12 cellular contexts compared by ENCODE assay signal in the genomic region with DNA sequence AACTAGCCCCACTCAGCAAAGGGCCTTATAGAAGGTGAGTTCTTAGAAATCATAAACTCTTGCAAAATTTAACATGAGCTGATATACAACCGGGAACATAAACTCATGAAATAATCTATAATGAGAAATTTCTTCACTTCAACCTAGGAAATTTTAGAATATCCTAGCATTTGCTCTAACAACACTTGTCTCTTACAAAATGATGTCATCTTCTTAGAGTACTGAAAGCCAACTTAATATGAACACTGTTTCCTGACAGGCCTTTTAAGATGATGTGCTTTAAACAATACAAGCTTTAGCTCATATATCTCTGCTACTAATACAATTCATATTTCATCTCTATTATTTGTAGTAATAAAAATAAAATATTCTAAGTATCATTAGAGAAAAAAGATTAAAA. TPM values are rescaled to one million over a fixed set of nuclear protein-coding genes. Genes with fewer than 3 reads are reported as not detected.
DNase-seq lines count a peak whose midpoint lies in the region; ATAC-seq, FAIRE-seq and TF ChIP-seq lines count a peak whose summit lies in the region.
"Had no signal": no experiment of that assay in that cellular context is flagged by ENCODE, and none has a peak within 500 bp of the region (broad histone marks: within the 10 kb centered on the region; RNA-seq: fewer than 3 reads in every experiment).

No MANE protein-coding gene starts in this region.

- peaks cover 15% of the 10 kb centered on the region for H3K4me1 Mint-ChIP-seq in activated CD8-positive, alpha-beta T cell treated with anti-CD3 and anti-CD28 coated beads, Interleukin-2, amount 10 ng/mL, durations not matched to agents 7 days and 5 days (ENCODE audit: low read depth)
- peaks cover 15% of the 10 kb centered on the region for H3K4me1 Mint-ChIP-seq in activated CD8-positive, alpha-beta T cell treated with anti-CD3 and anti-CD28 coated beads for 36 hours (ENCODE audit: low read depth)
- peaks cover 4 to 17% (median 13%) of the 10 kb centered on the region in 3 donors for H3K4me1 Mint-ChIP-seq in naive B cell

- H3K4me1 ChIP-seq in PC-9 (replicated peaks; ENCODE audit: insufficient read depth): 0 out of 2 replicates have a peak, but pooled peaks cover 5% of the 10 kb centered on the region

- H3K4me3 Mint-ChIP-seq in activated CD8-positive, alpha-beta T cell treated with anti-CD3 and anti-CD28 coated beads, Interleukin-2, amount 10 ng/mL, durations not matched to agents 7 days and 5 days: no peak overlapping the region
- H3K4me3 Mint-ChIP-seq in activated CD8-positive, alpha-beta T cell treated with anti-CD3 and anti-CD28 coated beads for 36 hours: no peak overlapping the region
- H3K4me3 Mint-ChIP-seq in naive B cell: peak overlapping the region in 4 of 8 donors; percentile 5 to 93 (median 92)

- ATAC-seq in activated CD8-positive, alpha-beta T cell treated with anti-CD3 and anti-CD28 coated beads, Interleukin-2, amount 10 ng/mL, durations not matched to agents 7 days and 5 days: no peak
- no peak for ATAC-seq in activated CD8-positive, alpha-beta T cell treated with anti-CD3 and anti-CD28 coated beads for 36 hours
- no peak for ATAC-seq in naive B cell (ENCODE audit: low read depth in 2 of 2)

- H3K27me3 ChIP-seq in PC-9 (ENCODE audit: insufficient read depth, low read depth): no peaks in the 10 kb centered on the region
- H3K27me3 ChIP-seq: esophagus squamous epithelium had no signal

- H3K27me3 Mint-ChIP-seq in activated CD8-positive, alpha-beta T cell treated with anti-CD3 and anti-CD28 coated beads, Interleukin-2, amount 10 ng/mL, durations not matched to agents 7 days and 5 days (ENCODE audit: low read depth): no peaks in the 10 kb centered on the region
- no peaks in the 10 kb centered on the region for H3K27me3 Mint-ChIP-seq in activated CD8-positive, alpha-beta T cell treated with anti-CD3 and anti-CD28 coated beads for 36 hours
- peaks cover 0 to 12% (median 11%) of the 10 kb centered on the region in 3 donors for H3K27me3 Mint-ChIP-seq in naive B cell

- TF ChIP-seq CTCF in activated CD8-positive, alpha-beta T cell treated with anti-CD3 and anti-CD28 coated beads for 36 hours (IDR thresholded peaks at IDR 0.05): no peak
- TF ChIP-seq CTCF in PC-9 (conservative IDR thresholded peaks at IDR 0.05): no peak

- H3K27ac ChIP-seq in caudate nucleus (ENCODE audit: low read depth, low read length) (peak overlapping the region; percentile 75), PC-9 (no peak overlapping the region)

- peak overlapping the region; percentile 33 for H3K27ac Mint-ChIP-seq in activated CD8-positive, alpha-beta T cell treated with anti-CD3 and anti-CD28 coated beads, Interleukin-2, amount 10 ng/mL, durations not matched to agents 7 days and 5 days
- no peak overlapping the region for H3K27ac Mint-ChIP-seq in activated CD8-positive, alpha-beta T cell treated with anti-CD3 and anti-CD28 coated beads for 36 hours
- peak overlapping the region; percentile 93 to 99 (median 96) for H3K27ac Mint-ChIP-seq in naive B cell

- no peaks in the 10 kb centered on the region for H3K9me3 ChIP-seq in PC-9 (ENCODE audit: insufficient read depth, low read depth)
- H3K9me3 ChIP-seq: esophagus squamous epithelium had no signal

- peaks cover 2% of the 10 kb centered on the region for H3K36me3 Mint-ChIP-seq in activated CD8-positive, alpha-beta T cell treated with anti-CD3 and anti-CD28 coated beads, Interleukin-2, amount 10 ng/mL, durations not matched to agents 7 days and 5 days (ENCODE audit: low read depth)
- H3K36me3 Mint-ChIP-seq in activated CD8-positive, alpha-beta T cell treated with anti-CD3 and anti-CD28 coated beads for 36 hours (ENCODE audit: low read depth): no peaks in the 10 kb centered on the region
- no peaks in the 10 kb centered on the region for H3K36me3 Mint-ChIP-seq in naive B cell

- H3K9me2 ChIP-seq in PC-9 (ENCODE audit: insufficient read depth): no peaks in the 10 kb centered on the region

- POLR2A ChIA-PET in activated CD8-positive, alpha-beta T cell treated with anti-CD3 and anti-CD28 coated beads, Interleukin-2, amount 10 ng/mL, durations not matched to agents 7 days and 5 days (lab: Charles Lee): no interaction called here
- POLR2A ChIA-PET in activated CD8-positive, alpha-beta T cell treated with anti-CD3 and anti-CD28 coated beads for 36 hours (lab: Charles Lee): no interaction called here
- POLR2A ChIA-PET in PC-9 (lab: Charles Lee; ENCODE audit: unreplicated experiment): no interaction called here

- FAIRE-seq in HTR-8/SVneo (lab: Jason Lieb, UNC): no peak
- FAIRE-seq: TTC549 had no signal

- H3K4me2 ChIP-seq in PC-9: no peak overlapping the region

- peaks cover 3% of the 10 kb centered on the region for H3K9me3 Mint-ChIP-seq in activated CD8-positive, alpha-beta T cell treated with anti-CD3 and anti-CD28 coated beads, Interleukin-2, amount 10 ng/mL, durations not matched to agents 7 days and 5 days (ENCODE audit: insufficient read depth)
- H3K9me3 Mint-ChIP-seq in activated CD8-positive, alpha-beta T cell treated with anti-CD3 and anti-CD28 coated beads for 36 hours: no peaks in the 10 kb centered on the region
- H3K9me3 Mint-ChIP-seq in naive B cell: peaks cover 0 to 10% (median 0%) of the 10 kb centered on the region in 7 donors

- no peak for DNase-seq in activated CD8-positive, alpha-beta T cell treated with anti-CD3 and anti-CD28 coated beads, Interleukin-2, amount 10 ng/mL, durations not matched to agents 7 days and 5 days
- DNase-seq in activated CD8-positive, alpha-beta T cell treated with anti-CD3 and anti-CD28 coated beads for 36 hours: no peak
- DNase-seq in caudate nucleus (lab: John Stamatoyannopoulos, UW) (no peak), naive B cell (no peak), superior temporal gyrus (ENCODE audit: extremely low spot score) (peak; percentile 51), HTR-8/SVneo (ENCODE audit: insufficient read length, low spot score) (no peak), PC-9 (no peak), AML-193 (lab: John Stamatoyannopoulos, UW) (no peak)
- DNase-seq: esophagus squamous epithelium, islet precursor cell, NCI-H2081 treated with DMSO at 0.1 percent for 48 hours had no signal

- H4K20me1 ChIP-seq in PC-9 (ENCODE audit: insufficient read depth): no peaks in the 10 kb centered on the region

- BruUV-seq in PC-9 (replicated peaks; lab: Mats Ljungman, UMichigan): no TSS peak

- H3F3A ChIP-seq in PC-9 (ENCODE audit: insufficient read depth, low read depth): no peaks in the 10 kb centered on the region

- intact Hi-C loops in activated CD8-positive, alpha-beta T cell treated with anti-CD3 and anti-CD28 coated beads for 36 hours (cut with micrococcal nuclease): no loop called here
- intact Hi-C loops in PC-9 (cut with micrococcal nuclease; ENCODE audit: unreplicated experiment): no loop called here

- CTCF ChIA-PET in activated CD8-positive, alpha-beta T cell treated with anti-CD3 and anti-CD28 coated beads, Interleukin-2, amount 10 ng/mL, durations not matched to agents 7 days and 5 days (lab: Charles Lee): no interaction called here
- CTCF ChIA-PET in activated CD8-positive, alpha-beta T cell treated with anti-CD3 and anti-CD28 coated beads for 36 hours (lab: Charles Lee): no interaction called here
- CTCF ChIA-PET in PC-9 (lab: Charles Lee): no interaction called here

- H3K4me3 ChIP-seq in PC-9: no peak overlapping the region

- H3K79me2 ChIP-seq in PC-9 (ENCODE audit: low read depth): no peaks in the 10 kb centered on the region

- H2AFZ ChIP-seq in PC-9: no peak overlapping the region

- no peaks in the 10 kb centered on the region for H3K36me3 ChIP-seq in PC-9 (ENCODE audit: low read depth)
- H3K36me3 ChIP-seq: esophagus squamous epithelium had no signal

RNA-seq across cellular contexts. Expression of a gene that starts 0.9 kb away (rescaled TPM):
- total RNA-seq in activated CD8-positive, alpha-beta T cell treated with anti-CD3 and anti-CD28 coated beads, Interleukin-2, amount 10 ng/mL, durations not matched to agents 7 days and 5 days: under 1 TPM in 1 of 2 experiments, not detected in 1; 0.78 TPM
- total RNA-seq in activated CD8-positive, alpha-beta T cell treated with anti-CD3 and anti-CD28 coated beads for 36 hours: not detected
- polyA plus RNA-seq in naive B cell (ENCODE audit: low read depth in 6 of 6): not detected
- not detected in 2 replicates for total RNA-seq in PC-9 (2021)

RNA-seq across cellular contexts. Expression of a gene that starts 1.1 kb away (rescaled TPM):
- under 1 TPM in 1 of 2 experiments, not detected in 1; 0.63 TPM for total RNA-seq in activated CD8-positive, alpha-beta T cell treated with anti-CD3 and anti-CD28 coated beads, Interleukin-2, amount 10 ng/mL, durations not matched to agents 7 days and 5 days
- total RNA-seq in activated CD8-positive, alpha-beta T cell treated with anti-CD3 and anti-CD28 coated beads for 36 hours: 1 to 10 TPM; 1.2 to 1.4 TPM
- 1 to 10 TPM; 1.4 to 9.3 (median 3.6) TPM for polyA plus RNA-seq in naive B cell (ENCODE audit: low read depth in 6 of 6)
- not detected in 2 replicates for total RNA-seq in PC-9 (2021)
